Comparison of ENCODE assay signal across 23 cellular contexts in genomic region chr9:128175102-128175563, GRCh38. TPM values are rescaled to one million over a fixed set of nuclear protein-coding genes. Genes with fewer than 3 reads are reported as not detected.
DNase-seq lines count a peak whose midpoint lies in the region; ATAC-seq and TF ChIP-seq lines count a peak whose summit lies in the region.
"Had no signal": no experiment of that assay in that cellular context is flagged by ENCODE, and none has a peak within 500 bp of the region (broad histone marks: within the 10 kb centered on the region; RNA-seq: fewer than 3 reads in every experiment).

No MANE protein-coding gene starts in this region.

- CTCF ChIA-PET in RWPE1 (lab: Yijun Ruan, JAX): interaction anchor here (0.9 to 1.1 kb wide), 2 partner anchors 16 to 60 kb away, joined by 3 to 4 read pairs; partner anchors contain the start of gene CIZ1

- TF ChIP-seq CTCF in AG09319 (IDR thresholded peaks at IDR 0.05; ENCODE audit: low read depth, low read length) (no peak), RWPE1 (conservative IDR thresholded peaks at IDR 0.05; ENCODE audit: low read depth) (no peak), cardiac fibroblast (IDR thresholded peaks at IDR 0.05; ENCODE audit: low read depth, low read length) (no peak), fibroblast of villous mesenchyme (IDR thresholded peaks at IDR 0.05; ENCODE audit: insufficient read depth, low read depth, low read length) (no peak)

- POLR2A ChIA-PET in RWPE1 (lab: Yijun Ruan, JAX; ENCODE audit: low non-redundant PET): interaction anchor here (1.1 kb wide), 1 partner anchor 12 kb away, joined by 3 read pairs; no protein-coding TSS in a partner anchor

- ATAC-seq in HG02642 (IDR thresholded peaks at IDR 0.05; ENCODE audit: poor library complexity, unreplicated experiment) (no peak), GM19023 (IDR thresholded peaks at IDR 0.05; ENCODE audit: unreplicated experiment) (no peak), HG03280 (IDR thresholded peaks at IDR 0.05; ENCODE audit: unreplicated experiment) (no peak)
- ATAC-seq: natural killer cell treated with Interleukin-12 subunit alpha and Interleukin-12 subunit beta and Interleukin-15 and Interleukin-18, amount 100 ng/mL, for 72 hours; psoas muscle had no signal

- peak; percentile 53 for DNase-seq in AG09319 (ENCODE audit: extremely low read depth, low read depth)
- DNase-seq in RWPE1 (ENCODE audit: low spot score): no peak
- peak; percentile 10 to 58 for DNase-seq in cardiac fibroblast (ENCODE audit: low read depth in 2 of 2)
- peak; percentile 40 for DNase-seq in fibroblast of villous mesenchyme (ENCODE audit: low read depth)
- DNase-seq in activated CD4-positive, CD25-positive, alpha-beta regulatory T cell treated with anti-CD3 and anti-CD28 coated beads, Interleukin-2, amount 50 U/mL, for 72 hours: no peak
- DNase-seq: activated B cell treated with CpG ODN at 0.5 μM for 24 hours; AML-193; COR-L47; hippocampal formation; mammary epithelial cell; NCI-H187; NCI-H510A; psoas muscle; stimulated activated CD4-positive, alpha-beta T cell treated with anti-CD3 and anti-CD28 coated beads, Interleukin-4, amount 100 ng/mL, for 4 hours; T-helper 2 cell had no signal

- peak overlapping the region; percentile 52 for H3K27ac ChIP-seq in RWPE1
- H3K27ac ChIP-seq: esophagus muscularis mucosa, psoas muscle, vagina had no signal

- H3K4me3 ChIP-seq in cardiac fibroblast (replicated peaks in 1 of 2; ENCODE audit: low read depth in 2 of 2, low read length in 2 of 2) (no peak overlapping the region), fibroblast of villous mesenchyme (ENCODE audit: low read depth, low read length) (no peak overlapping the region)
- H3K4me3 ChIP-seq: esophagus muscularis mucosa, psoas muscle, smooth muscle cell, vagina had no signal

RNA-seq across cellular contexts. Expression of gene BBLN, which starts 15.1 kb away (rescaled TPM):
- total RNA-seq in fibroblast of villous mesenchyme: 19.4 and 30.3 TPM in 2 replicates

RNA-seq across cellular contexts. Expression of gene CIZ1, which starts 16.2 kb away (rescaled TPM):
- 34.1 and 35.4 TPM in 2 replicates for total RNA-seq in fibroblast of villous mesenchyme

RNA-seq across cellular contexts. Expression of gene LCN2, which starts 25.9 kb away (rescaled TPM):
- total RNA-seq in fibroblast of villous mesenchyme: not detected in 2 replicates
- total RNA-seq: activated B cell treated with CpG ODN at 0.5 μM for 24 hours; dermis microvascular lymphatic vessel endothelial cell; natural killer cell treated with Interleukin-12 subunit alpha and Interleukin-12 subunit beta and Interleukin-15 and Interleukin-18, amount 100 ng/mL, for 72 hours; smooth muscle cell had no signal

RNA-seq across cellular contexts. Expression of gene DNM1, which starts 28.0 kb away (rescaled TPM):
- 15.5 and 36.1 TPM in 2 replicates for total RNA-seq in fibroblast of villous mesenchyme

RNA-seq across cellular contexts. Expression of gene PTGES2, which starts 47.6 kb away (rescaled TPM):
- total RNA-seq in fibroblast of villous mesenchyme: 43.6 and 58.6 TPM in 2 replicates

Comparison
In these comparisons a context has a peak if more than half of its experiments do, and no peak if none do; other contexts are left out.
1. DNase-seq: peak in AG09319 (single experiment), cardiac fibroblast (2 of 2) and fibroblast of villous mesenchyme (single experiment); none in RWPE1 (single experiment) and activated CD4-positive, CD25-positive, alpha-beta regulatory T cell treated with anti-CD3 and anti-CD28 coated beads, Interleukin-2, amount 50 U/mL, for 72 hours (single experiment).